In genomic region chr16:24504467-24505345, GRCh38 we compare ENCODE assay signal across 8 cellular contexts. TPM values are rescaled to one million over a fixed set of nuclear protein-coding genes. Genes with fewer than 3 reads are reported as not detected.
DNase-seq lines count a peak whose midpoint lies in the region; ATAC-seq, FAIRE-seq and TF ChIP-seq lines count a peak whose summit lies in the region.

No MANE protein-coding gene starts in this region.

- no peak overlapping the region for H3K27ac Mint-ChIP-seq in astrocyte (ENCODE audit: unreplicated experiment)

- no peaks in the 10 kb centered on the region for H3K36me3 Mint-ChIP-seq in astrocyte (ENCODE audit: low read depth, unreplicated experiment)

- H3K36me3 ChIP-seq in astrocyte (ENCODE audit: insufficient read depth, low read length): no peaks in the 10 kb centered on the region

- H3K27me3 ChIP-seq in astrocyte (ENCODE audit: insufficient read depth, low read length): no peaks in the 10 kb centered on the region

- ATAC-seq in GM18867 (IDR thresholded peaks at IDR 0.05; ENCODE audit: unreplicated experiment): peak; percentile 63

- peak overlapping the region; percentile 44 for H2AFZ ChIP-seq in astrocyte (ENCODE audit: low read depth, low read length)

- TF ChIP-seq CTCF in AG09309 (IDR thresholded peaks at IDR 0.05; ENCODE audit: control insufficient read depth, insufficient read depth, low read depth, low read length, missing control alignments): peak; percentile 80
- peak; percentile 65 for TF ChIP-seq CTCF in NB4 (IDR thresholded peaks at IDR 0.05; ENCODE audit: low read depth, low read length)
- peak; percentile 74 for TF ChIP-seq CTCF in astrocyte (IDR thresholded peaks at IDR 0.05; ENCODE audit: insufficient read depth, low read depth, low read length)

- H3K9me3 ChIP-seq in astrocyte (ENCODE audit: insufficient read depth, low read depth, low read length): no peaks in the 10 kb centered on the region

- no peak for TF ChIP-seq POLR2A in NB4 (IDR thresholded peaks at IDR 0.05; ENCODE audit: extremely low read depth, insufficient read length)

- H4K20me1 ChIP-seq in astrocyte (ENCODE audit: insufficient read depth, low read length): no peaks in the 10 kb centered on the region

- no peak overlapping the region for H3K4me3 ChIP-seq in AG09309 (ENCODE audit: control insufficient read depth, low read depth, low read length)
- no peak overlapping the region for H3K4me3 ChIP-seq in NB4 (ENCODE audit: low read depth, low read length)
- H3K4me3 ChIP-seq in astrocyte (ENCODE audit: insufficient read depth, low read depth, low read length): no peak overlapping the region

- H3K4me1 ChIP-seq in astrocyte (ENCODE audit: insufficient read depth, low read length): no peaks in the 10 kb centered on the region

- no peak for FAIRE-seq in astrocyte (lab: Jason Lieb, UNC)

- no peaks in the 10 kb centered on the region for H3K79me2 ChIP-seq in astrocyte (ENCODE audit: insufficient read depth, low read length)

- DNase-seq in AG09309 (ENCODE audit: low read depth): peak; percentile 29
- peak; percentile 68 for DNase-seq in NB4 (ENCODE audit: low read depth)
- DNase-seq in T1000 (lab: John Stamatoyannopoulos, UW): peak; percentile 60
- DNase-seq in astrocyte (ENCODE audit: low read depth): peak; percentile 18
- peak in 36 of 51 donors; percentile 2 to 76 (median 27) for DNase-seq in hypothalamus (lab: John Stamatoyannopoulos, UW)
- DNase-seq in stimulated activated CD4-positive, alpha-beta T cell treated with anti-CD3 and anti-CD28 coated beads, Interleukin-12 subunit alpha, Interleukin-12 subunit beta, amount 100 ng/mL, for 48 hours (ENCODE audit: low read depth in 2 of 3, low spot score in 1 of 3): peak; percentile 14 to 68 (median 25)
- DNase-seq in NCI-H1048 (lab: John Stamatoyannopoulos, UW): no peak

- no peak overlapping the region for H3K9ac ChIP-seq in astrocyte (ENCODE audit: low read length)

- H3K4me2 ChIP-seq in astrocyte (ENCODE audit: low read length): no peak overlapping the region

- H3K4me1 Mint-ChIP-seq in astrocyte (ENCODE audit: low read depth, unreplicated experiment): no peaks in the 10 kb centered on the region

- H3K4me3 Mint-ChIP-seq in astrocyte (ENCODE audit: unreplicated experiment): no peak overlapping the region

- peaks cover 3% of the 10 kb centered on the region for H3K9me3 Mint-ChIP-seq in astrocyte (ENCODE audit: unreplicated experiment)

- no peak overlapping the region for H3K27ac ChIP-seq in astrocyte (ENCODE audit: low read depth, low read length)

- H3K27me3 Mint-ChIP-seq in astrocyte (ENCODE audit: low read depth, unreplicated experiment): peaks cover 28% of the 10 kb centered on the region

RNA-seq across cellular contexts. Expression of gene RBBP6, which starts 34.7 kb away (rescaled TPM):
- 42.3 and 44.8 TPM in 2 replicates for total RNA-seq in astrocyte
